In the genomic region with DNA sequence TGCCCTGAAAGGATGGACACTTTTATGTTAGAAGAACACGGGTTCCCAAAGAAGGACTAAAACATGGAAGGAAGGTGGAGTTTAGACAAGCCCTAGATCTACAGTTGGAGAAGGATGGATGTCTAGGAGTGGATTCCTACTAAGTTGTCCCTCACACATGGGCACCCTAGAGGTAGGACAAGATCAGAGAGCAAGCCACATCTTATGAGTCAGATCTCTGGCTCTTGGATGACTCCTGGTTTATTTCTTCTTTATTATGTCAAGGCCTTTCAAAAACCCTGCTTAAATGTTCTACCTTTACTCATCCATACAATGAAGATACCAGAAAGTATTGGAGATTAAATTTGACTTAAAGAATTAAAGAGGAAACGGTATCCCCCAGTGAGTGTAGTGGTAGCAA, we compare ENCODE assay signal across 13 cellular contexts.
"Had no signal": no experiment of that assay in that cellular context is flagged by ENCODE, and none has a peak within 500 bp of the region (broad histone marks: within the 10 kb centered on the region; RNA-seq: fewer than 3 reads in every experiment).

No MANE protein-coding gene starts in this region.

- DNase-seq: activated CD4-positive, alpha-beta T cell treated with anti-CD3 and anti-CD28 coated beads, Interleukin-2, amount 10 ng/mL, durations not matched to agents 24 days and 14 days; activated effector memory CD4-positive, alpha-beta T cell treated with Interleukin-2 at 50 U/mL for 16 hours; amniotic stem cell; cerebellar nuclear complex; endodermal cell; head of caudate nucleus; stimulated activated CD4-positive, alpha-beta T cell treated with anti-CD3 and anti-CD28 coated beads, Interleukin-2, amount 100 ng/mL, for 48 hours; stimulated activated naive CD4-positive, alpha-beta T cell treated with Interleukin-2 at 50 U/mL for 16 hours; upper lobe of left lung had no signal

- H3K27me3 ChIP-seq: suprapubic skin, upper lobe of left lung had no signal

- ATAC-seq: left lobe of liver; natural killer cell treated with Interleukin-12 subunit alpha and Interleukin-12 subunit beta and Interleukin-15 and Interleukin-18, amount 100 ng/mL, for 72 hours; WTC11 had no signal

- H3K27ac ChIP-seq: suprapubic skin, upper lobe of left lung had no signal

- H3K4me3 ChIP-seq: suprapubic skin, upper lobe of left lung had no signal

- H3K9me3 ChIP-seq: suprapubic skin, upper lobe of left lung had no signal

- H3K36me3 ChIP-seq: suprapubic skin, upper lobe of left lung had no signal
